ENCODE assay signal across 1 cellular context in genomic region chr3:123734527-123734902, GRCh38.
TF ChIP-seq lines count a peak whose summit lies in the region.

No MANE protein-coding gene starts in this region.

TF ChIP-seq in IMR-90, 13 proteins besides CTCF, POLR2A, EP300 and RAD21:
- TF ChIP-seq, protein P1, sequence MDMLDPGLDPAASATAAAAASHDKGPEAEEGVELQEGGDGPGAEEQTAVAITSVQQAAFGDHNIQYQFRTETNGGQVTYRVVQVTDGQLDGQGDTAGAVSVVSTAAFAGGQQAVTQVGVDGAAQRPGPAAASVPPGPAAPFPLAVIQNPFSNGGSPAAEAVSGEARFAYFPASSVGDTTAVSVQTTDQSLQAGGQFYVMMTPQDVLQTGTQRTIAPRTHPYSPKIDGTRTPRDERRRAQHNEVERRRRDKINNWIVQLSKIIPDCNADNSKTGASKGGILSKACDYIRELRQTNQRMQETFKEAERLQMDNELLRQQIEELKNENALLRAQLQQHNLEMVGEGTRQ (IDR thresholded peaks at IDR 0.05; ENCODE audit: low read depth, low read length): no peak
- TF ChIP-seq CEBPB (IDR thresholded peaks at IDR 0.05; ENCODE audit: low read depth, low read length): no peak
- TF ChIP-seq CHD1 (IDR thresholded peaks at IDR 0.05; ENCODE audit: low read depth, low read length): no peak
- no peak for TF ChIP-seq RCOR1 (IDR thresholded peaks at IDR 0.05; ENCODE audit: insufficient replicate concordance, low read length)
- no peak for TF ChIP-seq BHLHE40 (IDR thresholded peaks at IDR 0.05; ENCODE audit: low read depth, low read length)
- no peak for TF ChIP-seq FOS (IDR thresholded peaks at IDR 0.05; ENCODE audit: low read depth, low read length)
- no peak for TF ChIP-seq ELK1 (IDR thresholded peaks at IDR 0.05; ENCODE audit: borderline replicate concordance, low read depth, low read length)
- no peak for TF ChIP-seq SMC3 (IDR thresholded peaks at IDR 0.05; ENCODE audit: low read depth, low read length)
- TF ChIP-seq RFX5 (IDR thresholded peaks at IDR 0.05; ENCODE audit: low read depth, low read length): no peak
- TF ChIP-seq MXI1 (IDR thresholded peaks at IDR 0.05; ENCODE audit: borderline replicate concordance, low read depth, low read length): no peak
- TF ChIP-seq MAFK (IDR thresholded peaks at IDR 0.05; ENCODE audit: low read depth, low read length): no peak
- TF ChIP-seq MAZ (IDR thresholded peaks at IDR 0.05; ENCODE audit: borderline replicate concordance, low read depth, low read length): no peak
- TF ChIP-seq NFE2L2 (IDR thresholded peaks at IDR 0.05; ENCODE audit: low read depth, low read length): no peak
